ENCODE assay signal across 11 cellular contexts in the genomic region with DNA sequence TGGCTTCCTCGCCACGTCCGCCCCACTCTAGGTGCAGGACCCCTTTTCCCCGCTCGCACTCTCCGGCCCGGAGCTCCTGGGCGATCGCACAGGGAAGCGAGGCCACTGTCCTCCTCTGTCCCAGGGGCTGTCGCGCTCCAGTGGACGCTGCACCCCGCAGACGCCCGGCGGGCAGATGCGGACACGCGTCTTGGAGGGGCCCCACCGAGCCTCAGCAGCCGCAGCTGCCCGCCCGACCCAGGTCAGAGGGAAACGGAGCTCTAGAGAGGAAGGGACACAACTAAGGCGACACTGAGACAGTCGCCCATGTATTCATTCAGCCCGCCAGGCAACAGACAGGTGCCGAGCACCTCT. TPM values are rescaled to one million over a fixed set of nuclear protein-coding genes. Genes with fewer than 3 reads are reported as not detected.
DNase-seq lines count a peak whose midpoint lies in the region; ATAC-seq and TF ChIP-seq lines count a peak whose summit lies in the region.
"Had no signal": no experiment of that assay in that cellular context is flagged by ENCODE, and none has a peak within 500 bp of the region (broad histone marks: within the 10 kb centered on the region; RNA-seq: fewer than 3 reads in every experiment).

No MANE protein-coding gene starts in this region.

- TF ChIP-seq CTCF in glutamatergic neuron (IDR thresholded peaks at IDR 0.05; ENCODE audit: partially characterized antibody, unreplicated experiment) (no peak), progenitor cell of endocrine pancreas (IDR thresholded peaks at IDR 0.05; ENCODE audit: unreplicated experiment) (no peak)

- H3K27me3 Mint-ChIP-seq in T-cell: peaks cover 69 to 78% of the 10 kb centered on the region in 2 donors
- H3K27me3 Mint-ChIP-seq in glutamatergic neuron (ENCODE audit: unreplicated experiment): peaks cover 22% of the 10 kb centered on the region
- peaks cover 47% of the 10 kb centered on the region for H3K27me3 Mint-ChIP-seq in progenitor cell of endocrine pancreas

- no peak for TF ChIP-seq POLR2A in GM18505 (IDR thresholded peaks at IDR 0.05; ENCODE audit: borderline replicate concordance, extremely low read depth, insufficient read depth, insufficient read length)

- H3K4me3 Mint-ChIP-seq in T-cell (peak overlapping the region in 2 of 3 donors; percentile 46 to 79), glutamatergic neuron (ENCODE audit: unreplicated experiment) (peak overlapping the region; percentile 82), progenitor cell of endocrine pancreas (ENCODE audit: low read depth) (peak overlapping the region; percentile 78)

- ATAC-seq in T-cell (replicated peaks in 1 of 4) (no peak), GM19324 (IDR thresholded peaks at IDR 0.05; ENCODE audit: low FRiP score, unreplicated experiment) (no peak), HG02759 (IDR thresholded peaks at IDR 0.05; ENCODE audit: unreplicated experiment) (no peak), GM18505 (IDR thresholded peaks at IDR 0.05; ENCODE audit: unreplicated experiment) (no peak)

- CTCF ChIA-PET in T-cell (lab: Charles Lee): no interaction called here

- H3K9me3 Mint-ChIP-seq in T-cell (peaks cover 0 to 8% (median 0%) of the 10 kb centered on the region in 3 donors), glutamatergic neuron (ENCODE audit: unreplicated experiment) (peaks cover 8% of the 10 kb centered on the region), progenitor cell of endocrine pancreas (ENCODE audit: low read depth) (peaks cover 19% of the 10 kb centered on the region)

- POLR2A ChIA-PET in T-cell (lab: Charles Lee): no interaction called here

- DNase-seq in ELF-1 (ENCODE audit: low read depth, low spot score) (peak; percentile 22), T-cell (no peak), glutamatergic neuron (peak; percentile 38), progenitor cell of endocrine pancreas (ENCODE audit: low spot score, unreplicated experiment) (no peak)
- DNase-seq in activated naive CD4-positive, alpha-beta T cell treated with Interleukin-2 at 50 U/mL for 16 hours: no peak
- DNase-seq: DMS79 treated with DMSO at 0.1 percent for 48 hours had no signal

- H3K36me3 Mint-ChIP-seq in T-cell: no peaks in the 10 kb centered on the region
- peaks cover 5% of the 10 kb centered on the region for H3K36me3 Mint-ChIP-seq in glutamatergic neuron (ENCODE audit: unreplicated experiment)
- no peaks in the 10 kb centered on the region for H3K36me3 Mint-ChIP-seq in progenitor cell of endocrine pancreas (ENCODE audit: insufficient read depth)

- H3K4me1 Mint-ChIP-seq in T-cell (peaks cover 16 to 22% (median 20%) of the 10 kb centered on the region in 3 donors), glutamatergic neuron (ENCODE audit: low read depth, unreplicated experiment) (no peaks in the 10 kb centered on the region), progenitor cell of endocrine pancreas (ENCODE audit: low read depth) (peaks cover 8% of the 10 kb centered on the region)

- H3K27ac Mint-ChIP-seq in T-cell (no peak overlapping the region), glutamatergic neuron (ENCODE audit: unreplicated experiment) (no peak overlapping the region), progenitor cell of endocrine pancreas (peak overlapping the region; percentile 84)

RNA-seq across cellular contexts. Expression of a gene that starts 0.7 kb away (rescaled TPM):
- total RNA-seq in T-cell (under 1 TPM in 2 of 5 donors, not detected in 3; 0.13 TPM), glutamatergic neuron (ENCODE audit: unreplicated experiment) (not detected), progenitor cell of endocrine pancreas (0.93 and 1.1 TPM in 2 replicates)
- total RNA-seq: M059J, SK-MEL-5 had no signal

RNA-seq across cellular contexts. Expression of a gene that starts 42.0 kb away (rescaled TPM):
- total RNA-seq in T-cell: 100 to 1,000 TPM in 1 of 5 donors, 10 to 100 TPM in 4; 38.2 to 114 (median 72.5) TPM
- total RNA-seq in glutamatergic neuron (ENCODE audit: unreplicated experiment): not detected
- not detected in 2 replicates for total RNA-seq in progenitor cell of endocrine pancreas

Comparison
In these comparisons a context has a peak if more than half of its experiments do, and no peak if none do; other contexts are left out.
1. DNase-seq: peak in ELF-1 (single experiment) and glutamatergic neuron (single experiment); none in T-cell (0 of 34), progenitor cell of endocrine pancreas (single experiment) and activated naive CD4-positive, alpha-beta T cell treated with Interleukin-2 at 50 U/mL for 16 hours (single experiment).
2. RNA of a gene that starts 42.0 kb away (total RNA-seq): 38.2 to 114 TPM in T-cell; not detected in glutamatergic neuron (single experiment) and not detected in progenitor cell of endocrine pancreas; every median in the first group is over 10 times any median in the second.
3. Peak in every context shown above with its lines, with median percentiles within 50 percentile points of each other: H3K4me3 Mint-ChIP-seq.